In the genomic region with DNA sequence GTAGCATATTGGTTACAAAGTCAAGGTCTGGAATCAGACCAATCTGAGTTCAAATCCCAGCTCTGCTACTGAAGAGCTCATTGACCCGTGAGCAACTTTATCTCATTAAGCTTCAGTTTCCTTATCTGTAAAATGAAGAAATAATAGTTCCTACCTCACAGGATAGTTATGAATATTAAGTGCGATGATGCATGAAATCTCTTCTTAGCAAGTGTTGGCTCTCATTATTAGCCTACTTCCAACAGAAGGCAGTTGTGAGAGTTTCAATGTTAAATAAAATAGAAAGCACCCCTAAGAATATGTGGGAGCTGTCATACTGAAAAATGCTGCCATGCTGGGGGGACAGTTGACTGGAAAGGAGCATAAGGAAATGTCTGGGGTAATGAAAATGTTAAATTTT, we compare ENCODE assay signal across 21 cellular contexts. TPM values are rescaled to one million over a fixed set of nuclear protein-coding genes. Genes with fewer than 3 reads are reported as not detected.
DNase-seq lines count a peak whose midpoint lies in the region; ATAC-seq and TF ChIP-seq lines count a peak whose summit lies in the region.
"Had no signal": no experiment of that assay in that cellular context is flagged by ENCODE, and none has a peak within 500 bp of the region (broad histone marks: within the 10 kb centered on the region; RNA-seq: fewer than 3 reads in every experiment).

No MANE protein-coding gene starts in this region.

- no peak overlapping the region for H3K27ac Mint-ChIP-seq in GM23338
- H3K27ac Mint-ChIP-seq: CD14-positive monocyte; CD8-positive, alpha-beta memory T cell had no signal

- no peaks in the 10 kb centered on the region for H3K79me2 ChIP-seq in GM23338 (replicated peaks; ENCODE audit: insufficient read depth)

- H3K4me1 Mint-ChIP-seq in GM23338: peaks cover 2% of the 10 kb centered on the region; the same call in 1 of the 3 replicates

- H4K20me1 ChIP-seq in GM23338 (replicated peaks; ENCODE audit: insufficient read depth): no peaks in the 10 kb centered on the region

- H3K4me3 ChIP-seq in GM23338 (no peak overlapping the region), retinal pigment epithelial cell (ENCODE audit: low read length) (no peak overlapping the region)
- H3K4me3 ChIP-seq: K562, Peyer's patch had no signal

- H3K36me3 Mint-ChIP-seq in GM23338 (ENCODE audit: low read depth): no peaks in the 10 kb centered on the region
- H3K36me3 Mint-ChIP-seq: CD14-positive monocyte; CD8-positive, alpha-beta memory T cell had no signal

- no peaks in the 10 kb centered on the region for H3K9me2 ChIP-seq in GM23338 (ENCODE audit: insufficient read depth)

- no peaks in the 10 kb centered on the region for H3F3A ChIP-seq in GM23338 (replicated peaks; ENCODE audit: low read depth)

- no peak for TF ChIP-seq CTCF in GM23338 (conservative IDR thresholded peaks at IDR 0.05; ENCODE audit: low read depth in 2 of 2)
- no peak for TF ChIP-seq CTCF in retinal pigment epithelial cell (conservative IDR thresholded peaks at IDR 0.05; ENCODE audit: low read depth, low read length)

- no peak overlapping the region for H3K4me3 Mint-ChIP-seq in GM23338
- H3K4me3 Mint-ChIP-seq: CD14-positive monocyte; CD8-positive, alpha-beta memory T cell had no signal

- no peak overlapping the region for H3K27ac ChIP-seq in GM23338 (ENCODE audit: low read depth)
- H3K27ac ChIP-seq: Peyer's patch had no signal

- H2AFZ ChIP-seq in GM23338: 0 out of 2 replicates have a peak overlapping the region, but pooled peaks have one; percentile 1

- peaks cover 2% of the 10 kb centered on the region for H3K27me3 Mint-ChIP-seq in GM23338 (ENCODE audit: insufficient read depth, low read depth, poor library complexity)

- H3K36me3 ChIP-seq in GM23338 (ENCODE audit: insufficient read depth): no peaks in the 10 kb centered on the region
- H3K36me3 ChIP-seq: BE2C, Peyer's patch had no signal

- no peaks in the 10 kb centered on the region for H3K27me3 ChIP-seq in GM23338 (ENCODE audit: insufficient read depth)
- H3K27me3 ChIP-seq: BE2C, Peyer's patch had no signal

- DNase-seq in NCI-H1105 treated with DMSO at 0.1 percent for 48 hours (lab: John Stamatoyannopoulos, UW): peak; percentile 40
- no peak for DNase-seq in NCI-H1105 (lab: John Stamatoyannopoulos, UW)
- DNase-seq in GM23338 (ENCODE audit: low spot score): no peak
- peak; percentile 30 for DNase-seq in NCI-H69 (lab: John Stamatoyannopoulos, UW)
- DNase-seq in retinal pigment epithelial cell (ENCODE audit: low read depth): peak; percentile 73
- no peak for DNase-seq in stimulated activated CD4-positive, alpha-beta T cell treated with anti-CD3 and anti-CD28 coated beads, Interleukin-1b, Interleukin-23, amount 100 ng/mL, for 48 hours
- no peak for DNase-seq in SKM-1 (lab: John Stamatoyannopoulos, UW; ENCODE audit: unreplicated experiment)
- DNase-seq: 8988T; ACHN; BE2C; CD8-positive, alpha-beta memory T cell; DMS 273 treated with DMSO at 0.1 percent for 48 hours; MM.1S; NCI-H1048; NCI-H2081 treated with DMSO at 0.1 percent for 48 hours; NCI-H446 treated with DMSO at 0.1 percent for 48 hours; Peyer's patch; SHP77 treated with DMSO at 0.1 percent for 48 hours had no signal

- no peak overlapping the region for H3K4me2 ChIP-seq in GM23338

- no peaks in the 10 kb centered on the region for H3K4me1 ChIP-seq in GM23338 (ENCODE audit: insufficient read depth)

- ATAC-seq in GM23338 (no peak), HG02571 (IDR thresholded peaks at IDR 0.05; ENCODE audit: unreplicated experiment) (no peak)
- ATAC-seq: K562 had no signal

- H3K9me3 Mint-ChIP-seq in GM23338: no peaks in the 10 kb centered on the region
- H3K9me3 Mint-ChIP-seq: CD8-positive, alpha-beta memory T cell had no signal

TF ChIP-seq in GM23338, 12 proteins besides CTCF, POLR2A, EP300 and RAD21:
- no peak for TF ChIP-seq CREB1 (CRISPR knock-in tag; IDR thresholded peaks at IDR 0.05; ENCODE audit: low read depth)
- TF ChIP-seq NANOG (IDR thresholded peaks at IDR 0.05; ENCODE audit: borderline replicate concordance): no peak
- TF ChIP-seq ZNF114 (CRISPR knock-in tag; IDR thresholded peaks at IDR 0.05): no peak
- TF ChIP-seq, protein P1, sequence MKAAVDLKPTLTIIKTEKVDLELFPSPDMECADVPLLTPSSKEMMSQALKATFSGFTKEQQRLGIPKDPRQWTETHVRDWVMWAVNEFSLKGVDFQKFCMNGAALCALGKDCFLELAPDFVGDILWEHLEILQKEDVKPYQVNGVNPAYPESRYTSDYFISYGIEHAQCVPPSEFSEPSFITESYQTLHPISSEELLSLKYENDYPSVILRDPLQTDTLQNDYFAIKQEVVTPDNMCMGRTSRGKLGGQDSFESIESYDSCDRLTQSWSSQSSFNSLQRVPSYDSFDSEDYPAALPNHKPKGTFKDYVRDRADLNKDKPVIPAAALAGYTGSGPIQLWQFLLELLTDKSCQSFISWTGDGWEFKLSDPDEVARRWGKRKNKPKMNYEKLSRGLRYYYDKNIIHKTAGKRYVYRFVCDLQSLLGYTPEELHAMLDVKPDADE (IDR thresholded peaks at IDR 0.05): no peak
- TF ChIP-seq, protein P2, sequence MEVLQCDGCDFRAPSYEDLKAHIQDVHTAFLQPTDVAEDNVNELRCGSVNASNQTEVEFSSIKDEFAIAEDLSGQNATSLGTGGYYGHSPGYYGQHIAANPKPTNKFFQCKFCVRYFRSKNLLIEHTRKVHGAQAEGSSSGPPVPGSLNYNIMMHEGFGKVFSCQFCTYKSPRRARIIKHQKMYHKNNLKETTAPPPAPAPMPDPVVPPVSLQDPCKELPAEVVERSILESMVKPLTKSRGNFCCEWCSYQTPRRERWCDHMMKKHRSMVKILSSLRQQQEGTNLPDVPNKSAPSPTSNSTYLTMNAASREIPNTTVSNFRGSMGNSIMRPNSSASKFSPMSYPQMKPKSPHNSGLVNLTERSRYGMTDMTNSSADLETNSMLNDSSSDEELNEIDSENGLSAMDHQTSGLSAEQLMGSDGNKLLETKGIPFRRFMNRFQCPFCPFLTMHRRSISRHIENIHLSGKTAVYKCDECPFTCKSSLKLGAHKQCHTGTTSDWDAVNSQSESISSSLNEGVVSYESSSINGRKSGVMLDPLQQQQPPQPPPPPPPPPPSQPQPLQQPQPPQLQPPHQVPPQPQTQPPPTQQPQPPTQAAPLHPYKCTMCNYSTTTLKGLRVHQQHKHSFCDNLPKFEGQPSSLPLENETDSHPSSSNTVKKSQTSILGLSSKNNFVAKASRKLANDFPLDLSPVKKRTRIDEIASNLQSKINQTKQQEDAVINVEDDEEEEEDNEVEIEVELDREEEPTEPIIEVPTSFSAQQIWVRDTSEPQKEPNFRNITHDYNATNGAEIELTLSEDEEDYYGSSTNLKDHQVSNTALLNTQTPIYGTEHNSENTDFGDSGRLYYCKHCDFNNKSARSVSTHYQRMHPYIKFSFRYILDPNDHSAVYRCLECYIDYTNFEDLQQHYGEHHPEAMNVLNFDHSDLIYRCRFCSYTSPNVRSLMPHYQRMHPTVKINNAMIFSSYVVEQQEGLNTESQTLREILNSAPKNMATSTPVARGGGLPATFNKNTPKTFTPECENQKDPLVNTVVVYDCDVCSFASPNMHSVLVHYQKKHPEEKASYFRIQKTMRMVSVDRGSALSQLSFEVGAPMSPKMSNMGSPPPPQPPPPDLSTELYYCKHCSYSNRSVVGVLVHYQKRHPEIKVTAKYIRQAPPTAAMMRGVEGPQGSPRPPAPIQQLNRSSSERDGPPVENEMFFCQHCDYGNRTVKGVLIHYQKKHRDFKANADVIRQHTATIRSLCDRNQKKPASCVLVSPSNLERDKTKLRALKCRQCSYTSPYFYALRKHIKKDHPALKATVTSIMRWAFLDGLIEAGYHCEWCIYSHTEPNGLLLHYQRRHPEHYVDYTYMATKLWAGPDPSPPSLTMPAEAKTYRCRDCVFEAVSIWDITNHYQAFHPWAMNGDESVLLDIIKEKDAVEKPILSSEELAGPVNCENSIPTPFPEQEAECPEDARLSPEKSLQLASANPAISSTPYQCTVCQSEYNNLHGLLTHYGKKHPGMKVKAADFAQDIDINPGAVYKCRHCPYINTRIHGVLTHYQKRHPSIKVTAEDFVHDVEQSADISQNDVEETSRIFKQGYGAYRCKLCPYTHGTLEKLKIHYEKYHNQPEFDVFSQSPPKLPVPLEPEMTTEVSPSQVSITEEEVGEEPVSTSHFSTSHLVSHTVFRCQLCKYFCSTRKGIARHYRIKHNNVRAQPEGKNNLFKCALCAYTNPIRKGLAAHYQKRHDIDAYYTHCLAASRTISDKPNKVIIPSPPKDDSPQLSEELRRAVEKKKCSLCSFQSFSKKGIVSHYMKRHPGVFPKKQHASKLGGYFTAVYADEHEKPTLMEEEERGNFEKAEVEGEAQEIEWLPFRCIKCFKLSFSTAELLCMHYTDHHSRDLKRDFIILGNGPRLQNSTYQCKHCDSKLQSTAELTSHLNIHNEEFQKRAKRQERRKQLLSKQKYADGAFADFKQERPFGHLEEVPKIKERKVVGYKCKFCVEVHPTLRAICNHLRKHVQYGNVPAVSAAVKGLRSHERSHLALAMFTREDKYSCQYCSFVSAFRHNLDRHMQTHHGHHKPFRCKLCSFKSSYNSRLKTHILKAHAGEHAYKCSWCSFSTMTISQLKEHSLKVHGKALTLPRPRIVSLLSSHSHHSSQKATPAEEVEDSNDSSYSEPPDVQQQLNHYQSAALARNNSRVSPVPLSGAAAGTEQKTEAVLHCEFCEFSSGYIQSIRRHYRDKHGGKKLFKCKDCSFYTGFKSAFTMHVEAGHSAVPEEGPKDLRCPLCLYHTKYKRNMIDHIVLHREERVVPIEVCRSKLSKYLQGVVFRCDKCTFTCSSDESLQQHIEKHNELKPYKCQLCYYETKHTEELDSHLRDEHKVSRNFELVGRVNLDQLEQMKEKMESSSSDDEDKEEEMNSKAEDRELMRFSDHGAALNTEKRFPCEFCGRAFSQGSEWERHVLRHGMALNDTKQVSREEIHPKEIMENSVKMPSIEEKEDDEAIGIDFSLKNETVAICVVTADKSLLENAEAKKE (CRISPR knock-in tag; IDR thresholded peaks at IDR 0.05): no peak
- TF ChIP-seq ZNF331 (CRISPR knock-in tag; IDR thresholded peaks at IDR 0.05; ENCODE audit: low read depth): no peak

RNA-seq across cellular contexts. Expression of a gene that starts 39.0 kb away (rescaled TPM):
- 55.0 and 65.2 TPM in 2 replicates for total RNA-seq in GM23338 (2014; rRNA removed; shearing (Covaris generic))
- polyA plus RNA-seq in GM23338 (2016; fragmentation: Nextera tagmentation; extraction: Ambion mirVana): 38.4 and 44.5 TPM in 2 replicates

Comparison
In these comparisons a context has a peak if more than half of its experiments do, and no peak if none do; other contexts are left out.
1. DNase-seq: peak in NCI-H1105 treated with DMSO at 0.1 percent for 48 hours (single experiment), NCI-H69 (single experiment) and retinal pigment epithelial cell (single experiment); none in NCI-H1105 (single experiment), GM23338 (single experiment), stimulated activated CD4-positive, alpha-beta T cell treated with anti-CD3 and anti-CD28 coated beads, Interleukin-1b, Interleukin-23, amount 100 ng/mL, for 48 hours (single experiment) and SKM-1 (single experiment).